7 cellular contexts compared by ENCODE assay signal in genomic region chr6:96885187-96885631, GRCh38.
DNase-seq lines count a peak whose midpoint lies in the region; ATAC-seq and TF ChIP-seq lines count a peak whose summit lies in the region.
"Not testable (repeated sequence)": the region's sequence is repeated elsewhere in the genome, so short reads cannot be mapped to it uniquely, and the experiment has no call there.

No MANE protein-coding gene starts in this region.

- DNase-seq in GM20000 (ENCODE audit: low spot score) (peak; percentile 22), NCI-H2029 treated with DMSO at 0.1 percent for 48 hours (lab: John Stamatoyannopoulos, UW) (peak; percentile 40), SW480 (ENCODE audit: low spot score) (peak; percentile 15)
- DNase-seq in central memory CD4-positive, alpha-beta T cell = peak; percentile 39

- not testable (repeated sequence) for TF ChIP-seq CTCF in GM20000 (IDR thresholded peaks at IDR 0.05; ENCODE audit: extremely low read depth, missing control alignments)

- ATAC-seq in GM18498 (IDR thresholded peaks at IDR 0.05; ENCODE audit: unreplicated experiment) (peak; percentile 95), HG02852 (IDR thresholded peaks at IDR 0.05; ENCODE audit: unreplicated experiment) (peak; percentile 97), HG03460 (IDR thresholded peaks at IDR 0.05; ENCODE audit: unreplicated experiment) (peak; percentile 90)

Comparison
In these comparisons a context has a peak if more than half of its experiments do, and no peak if none do; other contexts are left out.
1. Peak in every context shown above with its lines: DNase-seq and ATAC-seq.